Comparison of ENCODE assay signal across 8 cellular contexts in the genomic region with DNA sequence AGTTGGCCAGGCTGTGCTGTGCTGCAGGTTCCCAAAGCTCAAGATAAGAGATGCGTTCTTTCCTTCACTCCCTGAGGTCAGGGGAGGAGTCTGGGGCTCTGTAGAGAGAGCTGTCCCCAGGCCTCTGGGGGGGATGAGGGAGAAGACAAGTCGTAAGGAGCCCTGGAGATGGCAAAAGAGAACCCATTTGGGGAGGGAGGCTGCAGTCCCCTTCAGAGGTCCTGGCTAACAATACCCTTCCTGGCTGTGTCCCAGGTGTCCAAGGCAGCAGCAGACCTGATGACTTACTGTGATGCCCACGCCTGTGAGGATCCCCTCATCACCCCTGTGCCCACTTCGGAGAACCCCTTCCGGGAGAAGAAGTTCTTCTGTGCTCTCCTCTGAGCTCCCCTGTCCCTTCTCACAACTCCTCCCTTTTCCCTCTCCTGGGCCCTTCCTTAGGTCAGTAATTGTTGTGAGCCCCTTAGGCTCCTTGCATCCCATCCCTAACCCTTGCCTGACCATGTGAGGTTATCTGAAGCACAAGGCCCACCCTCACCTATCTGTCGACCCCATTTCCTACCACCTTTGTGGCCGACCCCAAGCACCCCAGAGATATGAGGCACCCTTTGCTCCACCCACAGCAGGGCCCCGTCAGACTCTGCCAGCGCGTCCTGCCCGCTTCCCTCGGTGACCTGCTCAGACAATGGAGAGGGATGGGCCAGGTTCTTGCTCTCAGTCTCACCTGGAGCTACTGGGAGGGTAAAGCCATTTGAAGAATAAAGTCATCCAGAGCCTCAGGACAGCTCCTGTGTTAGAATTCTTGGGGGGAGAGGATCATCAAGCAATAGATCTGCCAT. TPM values are rescaled to one million over a fixed set of nuclear protein-coding genes. Genes with fewer than 3 reads are reported as not detected.
DNase-seq lines count a peak whose midpoint lies in the region; ATAC-seq and TF ChIP-seq lines count a peak whose summit lies in the region.

No MANE protein-coding gene starts in this region.

- H3K4me3 ChIP-seq in skeletal muscle cell (ENCODE audit: low read depth, low read length), result peak overlapping the region; percentile 54

- H3K9me3 Mint-ChIP-seq in CD14-positive monocyte, result no peaks in the 10 kb centered on the region
- H3K9me3 Mint-ChIP-seq in activated T-cell treated with anti-CD3 and anti-CD28 coated beads, Interleukin-2, amount 50 U/mL, for 72 hours, result no peaks in the 10 kb centered on the region
- peaks cover 27% of the 10 kb centered on the region for H3K9me3 Mint-ChIP-seq in glutamatergic neuron (ENCODE audit: unreplicated experiment)

- H3K27me3 Mint-ChIP-seq in CD14-positive monocyte (ENCODE audit: low read depth in 3 of 3) (no peaks in the 10 kb centered on the region), glutamatergic neuron (ENCODE audit: unreplicated experiment) (peaks cover 17% of the 10 kb centered on the region)
- no peaks in the 10 kb centered on the region for H3K27me3 Mint-ChIP-seq in activated T-cell treated with anti-CD3 and anti-CD28 coated beads, Interleukin-2, amount 50 U/mL, for 72 hours (ENCODE audit: low read depth)

- DNase-seq in CD14-positive monocyte (ENCODE audit: low spot score) (no peak), NCI-H1105 treated with DMSO at 0.1 percent for 48 hours (lab: John Stamatoyannopoulos, UW) (peak; percentile 69), glutamatergic neuron (peak; percentile 29), skeletal muscle cell (ENCODE audit: low read depth) (no peak), posterior vena cava (ENCODE audit: low spot score) (no peak), NCI-H2171 (lab: John Stamatoyannopoulos, UW) (no peak)
- DNase-seq in activated T-cell treated with anti-CD3 and anti-CD28 coated beads, Interleukin-2, amount 50 U/mL, for 72 hours, result peak; percentile 64 to 65

- H3K4me3 Mint-ChIP-seq in CD14-positive monocyte (peak overlapping the region; percentile 87 to 99), glutamatergic neuron (ENCODE audit: unreplicated experiment) (peak overlapping the region; percentile 98)
- H3K4me3 Mint-ChIP-seq in activated T-cell treated with anti-CD3 and anti-CD28 coated beads, Interleukin-2, amount 50 U/mL, for 72 hours, result peak overlapping the region; percentile 89

- peak; percentile 42 to 49 for ATAC-seq in activated T-cell treated with anti-CD3 and anti-CD28 coated beads, Interleukin-2, amount 50 U/mL, for 72 hours (replicated peaks in 1 of 2)
- ATAC-seq in HG02840 (IDR thresholded peaks at IDR 0.05; ENCODE audit: low FRiP score, unreplicated experiment), result no peak

- H3K27ac Mint-ChIP-seq in CD14-positive monocyte, result peak overlapping the region; percentile 95 to 99 (median 98)
- H3K27ac Mint-ChIP-seq in activated T-cell treated with anti-CD3 and anti-CD28 coated beads, Interleukin-2, amount 50 U/mL, for 72 hours, result peak overlapping the region; percentile 93
- peak overlapping the region; percentile 99 for H3K27ac Mint-ChIP-seq in glutamatergic neuron (ENCODE audit: unreplicated experiment)

- peaks cover 21 to 31% of the 10 kb centered on the region in 2 donors for H3K36me3 Mint-ChIP-seq in CD14-positive monocyte
- peaks cover 0 to 14% of the 10 kb centered on the region in 2 donors for H3K36me3 Mint-ChIP-seq in activated T-cell treated with anti-CD3 and anti-CD28 coated beads, Interleukin-2, amount 50 U/mL, for 72 hours (ENCODE audit: insufficient read depth in 2 of 2)
- H3K36me3 Mint-ChIP-seq in glutamatergic neuron (ENCODE audit: unreplicated experiment), result no peaks in the 10 kb centered on the region

- TF ChIP-seq CTCF in CD14-positive monocyte (IDR thresholded peaks at IDR 0.05) (no peak), glutamatergic neuron (IDR thresholded peaks at IDR 0.05; ENCODE audit: partially characterized antibody, unreplicated experiment) (no peak)

- intact Hi-C loops in CD14-positive monocyte (cut with micrococcal nuclease), result loop anchor here (1.0 to 10.0 kb wide), 3 partner anchors 19 to 114 kb away; a partner anchor contains a TSS
- intact Hi-C loops in posterior vena cava (cut with DNase I), result no loop called here

- H3K4me1 Mint-ChIP-seq in CD14-positive monocyte (peaks cover 51% of the 10 kb centered on the region), glutamatergic neuron (ENCODE audit: low read depth, unreplicated experiment) (peaks cover 8% of the 10 kb centered on the region)
- H3K4me1 Mint-ChIP-seq in activated T-cell treated with anti-CD3 and anti-CD28 coated beads, Interleukin-2, amount 50 U/mL, for 72 hours (ENCODE audit: low read depth), result peaks cover 67% of the 10 kb centered on the region

RNA-seq across cellular contexts. Expression of a gene that starts 1.2 kb away (rescaled TPM):
- polyA plus RNA-seq in CD14-positive monocyte, result under 1 TPM in 1 of 2 donors, not detected in 1; 0.23 TPM
- not detected for total RNA-seq in activated T-cell treated with anti-CD3 and anti-CD28 coated beads, Interleukin-2, amount 50 U/mL, for 72 hours
- total RNA-seq in glutamatergic neuron (ENCODE audit: unreplicated experiment) (266 TPM), posterior vena cava (not detected)

RNA-seq across cellular contexts. Expression of a gene that starts 1.4 kb away (rescaled TPM):
- polyA plus RNA-seq in CD14-positive monocyte, result 10 to 100 TPM; 63.3 to 65.7 TPM
- 10 to 100 TPM; 38.4 to 40.7 TPM for total RNA-seq in activated T-cell treated with anti-CD3 and anti-CD28 coated beads, Interleukin-2, amount 50 U/mL, for 72 hours
- total RNA-seq in glutamatergic neuron (ENCODE audit: unreplicated experiment), result 550 TPM
- 10 to 100 TPM; 30.6 to 54.8 TPM for total RNA-seq in posterior vena cava

RNA-seq across cellular contexts. Expression of a gene that starts 18.6 kb away (rescaled TPM):
- polyA plus RNA-seq in CD14-positive monocyte, result under 1 TPM; 0.33 to 0.88 TPM
- total RNA-seq in activated T-cell treated with anti-CD3 and anti-CD28 coated beads, Interleukin-2, amount 50 U/mL, for 72 hours, result 10 to 100 TPM; 56.7 to 66.8 TPM
- total RNA-seq in glutamatergic neuron (ENCODE audit: unreplicated experiment) (58.6 TPM), posterior vena cava (10 to 100 TPM; 45.5 to 45.9 TPM)

RNA-seq across cellular contexts. Expression of a gene that starts 19.3 kb away (rescaled TPM):
- not detected for polyA plus RNA-seq in CD14-positive monocyte
- under 1 TPM; 0.12 to 0.38 TPM for total RNA-seq in activated T-cell treated with anti-CD3 and anti-CD28 coated beads, Interleukin-2, amount 50 U/mL, for 72 hours
- total RNA-seq in glutamatergic neuron (ENCODE audit: unreplicated experiment) (1.8 TPM), posterior vena cava (10 to 100 TPM; 13.9 to 14.8 TPM)

RNA-seq across cellular contexts. Expression of a gene that starts 19.6 kb away (rescaled TPM):
- 10 to 100 TPM; 17.9 to 21.6 TPM for polyA plus RNA-seq in CD14-positive monocyte
- total RNA-seq in activated T-cell treated with anti-CD3 and anti-CD28 coated beads, Interleukin-2, amount 50 U/mL, for 72 hours, result 10 to 100 TPM; 67.3 to 68.9 TPM
- total RNA-seq in glutamatergic neuron (ENCODE audit: unreplicated experiment) (34.1 TPM), posterior vena cava (10 to 100 TPM; 19.0 to 20.6 TPM)

Comparison
In these comparisons a context has a peak if more than half of its experiments do, and no peak if none do; other contexts are left out.
1. DNase-seq: peak in NCI-H1105 treated with DMSO at 0.1 percent for 48 hours (single experiment), activated T-cell treated with anti-CD3 and anti-CD28 coated beads, Interleukin-2, amount 50 U/mL, for 72 hours (2 of 2) and glutamatergic neuron (single experiment); none in CD14-positive monocyte (single experiment), skeletal muscle cell (single experiment), posterior vena cava (single experiment) and NCI-H2171 (single experiment).
2. RNA of a gene that starts 1.2 kb away (total RNA-seq): 266 TPM in glutamatergic neuron (single experiment); not detected in activated T-cell treated with anti-CD3 and anti-CD28 coated beads, Interleukin-2, amount 50 U/mL, for 72 hours and not detected in posterior vena cava; every median in the first group is over 100 times any median in the second.
3. intact Hi-C loops: an anchor here in CD14-positive monocyte (1.0 to 10.0 kb wide); none called in posterior vena cava.
4. Peak in every context shown above with its lines, with median percentiles within 50 percentile points of each other: H3K27ac Mint-ChIP-seq and H3K4me3 Mint-ChIP-seq.